14 cellular contexts compared by ENCODE assay signal in genomic region chr10:28569506-28570159, GRCh38. TPM values are rescaled to one million over a fixed set of nuclear protein-coding genes. Genes with fewer than 3 reads are reported as not detected.
DNase-seq lines count a peak whose midpoint lies in the region; ATAC-seq and TF ChIP-seq lines count a peak whose summit lies in the region.
"Had no signal": no experiment of that assay in that cellular context is flagged by ENCODE, and none has a peak within 500 bp of the region (broad histone marks: within the 10 kb centered on the region; RNA-seq: fewer than 3 reads in every experiment).

No MANE protein-coding gene starts in this region.

- H4K91ac ChIP-seq in neuronal stem cell (ENCODE audit: low read depth, low read length, poor library complexity), result no peak overlapping the region

- peaks cover 100% of the 10 kb centered on the region for H3K79me2 ChIP-seq in hepatocyte

- peaks cover 5% of the 10 kb centered on the region for H3K79me1 ChIP-seq in neuronal stem cell (ENCODE audit: low read depth, low read length)

- H3K27me3 ChIP-seq in cardiac muscle cell, result no peaks in the 10 kb centered on the region
- H3K27me3 ChIP-seq in hepatocyte, result no peaks in the 10 kb centered on the region
- no peaks in the 10 kb centered on the region for H3K27me3 ChIP-seq in neuronal stem cell (ENCODE audit: control insufficient read depth in 3 of 3, insufficient read depth in 3 of 3, low read depth in 1 of 3, low read length in 3 of 3)
- no peaks in the 10 kb centered on the region for H3K27me3 ChIP-seq in spleen (replicated peaks in 1 of 7)

- H3K9ac ChIP-seq in neuronal stem cell (ENCODE audit: low read depth, low read length, poor library complexity), result no peak overlapping the region

- H3K4me2 ChIP-seq in hepatocyte (no peak overlapping the region), neuronal stem cell (ENCODE audit: insufficient read depth, low read length, poor library complexity, severe bottlenecking) (no peak overlapping the region)

- no peak overlapping the region for H2BK12ac ChIP-seq in neuronal stem cell (ENCODE audit: low read length)

- H3K4ac ChIP-seq in neuronal stem cell (ENCODE audit: low read length), result no peak overlapping the region

- no peak overlapping the region for H3K23ac ChIP-seq in neuronal stem cell (ENCODE audit: low read depth, low read length, poor library complexity)

- peaks cover 97% of the 10 kb centered on the region for H4K20me1 ChIP-seq in hepatocyte (ENCODE audit: insufficient read depth, poor library complexity, severe bottlenecking)

- peak in 1 of 2 donors; percentile 38 for DNase-seq in cardiac muscle cell (ENCODE audit: low read depth in 1 of 2, low spot score in 1 of 2)
- no peak for DNase-seq in Right ventricle myocardium superior
- no peak for DNase-seq in activated naive CD4-positive, alpha-beta T cell treated with anti-CD3 and anti-CD28 coated beads, Interleukin-2, amount 50 U/mL, for 72 hours (ENCODE audit: low spot score in 2 of 2)
- DNase-seq in hepatocyte (ENCODE audit: low spot score), result no peak
- no peak for DNase-seq in neuronal stem cell (ENCODE audit: low spot score)
- no peak for DNase-seq in spleen
- DNase-seq in posterior cingulate gyrus, result no peak
- DNase-seq in NCI-H2107 treated with DMSO at 0.1 percent for 48 hours (lab: John Stamatoyannopoulos, UW; ENCODE audit: unreplicated experiment), result no peak
- DNase-seq: activated CD4-positive, CD25-positive, alpha-beta regulatory T cell; kidney; NCI-H510A; small intestine had no signal

- no peak for TF ChIP-seq CTCF in cardiac muscle cell (IDR thresholded peaks at IDR 0.05; ENCODE audit: low read depth, low read length)
- no peak for TF ChIP-seq CTCF in hepatocyte (IDR thresholded peaks at IDR 0.05; ENCODE audit: poor library complexity)
- no peak for TF ChIP-seq CTCF in spleen (IDR thresholded peaks at IDR 0.05 in 8 of 11, conservative IDR thresholded peaks at IDR 0.05 in 3 of 11)

- H3K27ac ChIP-seq in cardiac muscle cell (peak overlapping the region; percentile 63), hepatocyte (peak overlapping the region; percentile 6), neuronal stem cell (replicated peaks; ENCODE audit: low read length) (no peak overlapping the region), spleen (peak overlapping the region in 1 of 8 donors; percentile 25)

- H2AFZ ChIP-seq in hepatocyte, result no peak overlapping the region
- H2AFZ ChIP-seq in neuronal stem cell (ENCODE audit: low read length), result no peak overlapping the region

- WGBS in hepatocyte (ENCODE audit: low lambda C conversion rate, missing lambda C conversion rate), result 67% methylated on average over 3 of the region's 3 CpGs
- no CpG with 5 or more reads among the region's 3 CpGs for WGBS in neuronal stem cell (ENCODE audit: extremely low coverage in 2 of 2, insufficient read length in 2 of 2, insufficient replicate concordance in 1 of 2), 2 donors
- 34 to 90% (median 48%) methylated on average over 3 of the region's 3 CpGs for WGBS in spleen, 5 donors

- H3K27ac Mint-ChIP-seq in activated naive CD4-positive, alpha-beta T cell treated with anti-CD3 and anti-CD28 coated beads, Interleukin-2, amount 50 U/mL, for 72 hours, result peak overlapping the region; percentile 11 to 14

- no peak overlapping the region for H4K8ac ChIP-seq in neuronal stem cell (ENCODE audit: low read depth, low read length)

- no peak overlapping the region for H2BK120ac ChIP-seq in neuronal stem cell (ENCODE audit: low read depth, low read length)

- no peak for TF ChIP-seq POLR2A in spleen (IDR thresholded peaks at IDR 0.05)

- H3K9me3 ChIP-seq in cardiac muscle cell (ENCODE audit: low read depth), result no peaks in the 10 kb centered on the region
- H3K9me3 ChIP-seq in hepatocyte (ENCODE audit: low read depth), result no peaks in the 10 kb centered on the region
- no peaks in the 10 kb centered on the region for H3K9me3 ChIP-seq in neuronal stem cell (replicated peaks in 1 of 2; ENCODE audit: control insufficient read depth in 2 of 2, insufficient read depth in 1 of 2, low read depth in 1 of 2, low read length in 2 of 2)
- H3K9me3 ChIP-seq in spleen, result no peaks in the 10 kb centered on the region
- H3K9me3 ChIP-seq: Caco-2 had no signal

- peaks cover 0 to 26% of the 10 kb centered on the region in 2 donors for H3K36me3 Mint-ChIP-seq in activated naive CD4-positive, alpha-beta T cell treated with anti-CD3 and anti-CD28 coated beads, Interleukin-2, amount 50 U/mL, for 72 hours

- no peaks in the 10 kb centered on the region for H3K9me2 ChIP-seq in hepatocyte (replicated peaks; ENCODE audit: insufficient read depth)

- H3K4me3 ChIP-seq in cardiac muscle cell (no peak overlapping the region), hepatocyte (no peak overlapping the region), neuronal stem cell (ENCODE audit: low read length in 2 of 2) (no peak overlapping the region), spleen (no peak overlapping the region)

- H3K14ac ChIP-seq in neuronal stem cell (ENCODE audit: low read length), result no peak overlapping the region

- no peak overlapping the region for H2BK5ac ChIP-seq in neuronal stem cell (ENCODE audit: low read length)

- H2AK5ac ChIP-seq in neuronal stem cell (ENCODE audit: low read depth, low read length), result no peak overlapping the region

- H3K36me3 ChIP-seq in cardiac muscle cell (peaks cover 27% of the 10 kb centered on the region), hepatocyte (replicated peaks; ENCODE audit: insufficient read depth, low read depth) (no peaks in the 10 kb centered on the region), neuronal stem cell (replicated peaks in 1 of 2; ENCODE audit: control insufficient read depth in 2 of 2, insufficient read depth in 2 of 2, low read length in 2 of 2) (peaks cover 3 to 93% of the 10 kb centered on the region in 2 donors), spleen (peaks cover 0 to 83% (median 11%) of the 10 kb centered on the region in 6 donors)

- no peak overlapping the region for H3K18ac ChIP-seq in neuronal stem cell (ENCODE audit: low read length)

- ATAC-seq in Right ventricle myocardium superior (ENCODE audit: poor library complexity), result no peak
- ATAC-seq in activated naive CD4-positive, alpha-beta T cell treated with anti-CD3 and anti-CD28 coated beads, Interleukin-2, amount 50 U/mL, for 72 hours, result peak; percentile 43 to 56
- ATAC-seq: HCT116 had no signal

- intact Hi-C loops in Right ventricle myocardium superior (cut with DNase I) (no loop called here), spleen (cut with DNase I; ENCODE audit: low total_unique reads) (no loop called here), posterior cingulate gyrus (cut with DNase I) (no loop called here)

- peaks cover 54% of the 10 kb centered on the region for H3K4me1 ChIP-seq in cardiac muscle cell (ENCODE audit: low read depth)
- H3K4me1 ChIP-seq in hepatocyte (ENCODE audit: insufficient read depth), result peaks cover 15% of the 10 kb centered on the region
- no peaks in the 10 kb centered on the region for H3K4me1 ChIP-seq in neuronal stem cell (ENCODE audit: control insufficient read depth in 2 of 2, insufficient read depth in 1 of 2, low read depth in 1 of 2, low read length in 2 of 2)
- H3K4me1 ChIP-seq in spleen, result peaks cover 22 to 100% (median 83%) of the 10 kb centered on the region in 6 donors

- no peaks in the 10 kb centered on the region for H3K9me3 Mint-ChIP-seq in activated naive CD4-positive, alpha-beta T cell treated with anti-CD3 and anti-CD28 coated beads, Interleukin-2, amount 50 U/mL, for 72 hours

- H2BK15ac ChIP-seq in neuronal stem cell (ENCODE audit: low read length), result no peak overlapping the region

RNA-seq across cellular contexts. Expression of gene WAC, which starts 36.7 kb away (rescaled TPM):
- 113 and 141 TPM in 2 replicates for total RNA-seq in cardiac muscle cell
- 72.2 and 109 TPM in 2 replicates for polyA plus RNA-seq in cardiac muscle cell
- total RNA-seq in Right ventricle myocardium superior, result 92.9 TPM
- 100 to 1,000 TPM; 119 to 120 TPM for total RNA-seq in activated naive CD4-positive, alpha-beta T cell treated with anti-CD3 and anti-CD28 coated beads, Interleukin-2, amount 50 U/mL, for 72 hours
- total RNA-seq in hepatocyte, result 86.3 and 94.6 TPM in 2 replicates
- 59.4 and 69.4 TPM in 2 replicates for polyA plus RNA-seq in hepatocyte
- 150 TPM for polyA plus RNA-seq in neuronal stem cell (2013, experiment 1 of 2)
- polyA plus RNA-seq in neuronal stem cell (2013, experiment 2 of 2), result 162 TPM
- 100 to 1,000 TPM; 139 to 181 (median 150) TPM for total RNA-seq in spleen
- 10 to 100 TPM; 29.6 to 38.8 (median 30.8) TPM for polyA plus RNA-seq in spleen
